In the genomic region with DNA sequence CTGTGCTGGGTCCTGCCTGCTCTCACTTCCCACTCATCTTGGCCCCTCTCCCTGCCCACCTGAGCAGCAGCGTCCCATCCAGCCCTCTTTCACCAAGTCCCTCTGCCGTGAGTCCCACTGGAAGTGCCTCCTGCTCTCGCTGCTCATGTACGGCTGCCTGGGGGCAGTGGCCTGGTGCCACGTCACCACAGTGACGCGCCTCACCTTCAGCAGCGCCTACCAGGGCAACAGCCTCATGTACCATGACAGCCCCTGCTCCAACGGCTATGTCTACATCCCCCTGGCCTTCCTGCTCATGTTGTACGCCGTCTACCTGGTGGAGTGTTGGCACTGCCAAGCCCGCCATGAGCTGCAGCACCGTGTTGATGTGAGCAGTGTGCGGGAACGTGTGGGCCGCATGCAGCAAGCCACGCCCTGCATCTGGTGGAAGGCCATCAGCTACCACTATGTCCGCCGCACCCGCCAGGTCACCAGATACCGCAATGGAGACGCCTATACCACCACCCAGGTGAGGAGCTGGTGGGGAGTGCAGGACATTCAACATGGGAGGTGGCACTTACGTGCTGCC, we compare ENCODE assay signal across 2 cellular contexts.
TF ChIP-seq lines count a peak whose summit lies in the region.

No MANE protein-coding gene starts in this region.

TF ChIP-seq in HEK293, 187 proteins besides CTCF, POLR2A, EP300 and RAD21:
- peak; percentile 54; the same call in 1 of the 2 replicates for TF ChIP-seq ZNF600 (tag by site-specific recombination; IDR thresholded peaks at IDR 0.05)
- TF ChIP-seq WT1 (tag by site-specific recombination; IDR thresholded peaks at IDR 0.05): 0 out of 2 replicates have a peak, but pooled peaks have one; percentile 28
- TF ChIP-seq, protein P1, sequence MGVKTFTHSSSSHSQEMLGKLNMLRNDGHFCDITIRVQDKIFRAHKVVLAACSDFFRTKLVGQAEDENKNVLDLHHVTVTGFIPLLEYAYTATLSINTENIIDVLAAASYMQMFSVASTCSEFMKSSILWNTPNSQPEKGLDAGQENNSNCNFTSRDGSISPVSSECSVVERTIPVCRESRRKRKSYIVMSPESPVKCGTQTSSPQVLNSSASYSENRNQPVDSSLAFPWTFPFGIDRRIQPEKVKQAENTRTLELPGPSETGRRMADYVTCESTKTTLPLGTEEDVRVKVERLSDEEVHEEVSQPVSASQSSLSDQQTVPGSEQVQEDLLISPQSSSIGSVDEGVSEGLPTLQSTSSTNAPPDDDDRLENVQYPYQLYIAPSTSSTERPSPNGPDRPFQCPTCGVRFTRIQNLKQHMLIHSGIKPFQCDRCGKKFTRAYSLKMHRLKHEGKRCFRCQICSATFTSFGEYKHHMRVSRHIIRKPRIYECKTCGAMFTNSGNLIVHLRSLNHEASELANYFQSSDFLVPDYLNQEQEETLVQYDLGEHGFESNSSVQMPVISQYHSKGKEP (tag by site-specific recombination; IDR thresholded peaks at IDR 0.05): no peak

TF ChIP-seq in K562, 482 proteins besides CTCF, POLR2A, EP300 and RAD21:
- TF ChIP-seq MTA2 (IDR thresholded peaks at IDR 0.05; ENCODE audit: low read depth) (no peak), ZNF239 (CRISPR knock-in tag; IDR thresholded peaks at IDR 0.05) (no peak), CBFB (CRISPR knock-in tag; IDR thresholded peaks at IDR 0.05) (0 out of 2 replicates have a peak, but pooled peaks have one; percentile 44), IRF2 (CRISPR knock-in tag; IDR thresholded peaks at IDR 0.05) (0 out of 2 replicates have a peak, but pooled peaks have one; percentile 66), MAFK (IDR thresholded peaks at IDR 0.05; ENCODE audit: low read length) (no peak), CREM (IDR thresholded peaks at IDR 0.05; ENCODE audit: low read depth) (peak; percentile 38; the same call in 1 of the 2 replicates), SP2 (IDR thresholded peaks at IDR 0.05; ENCODE audit: extremely low read depth, low read depth, low read length, poor library complexity, severe bottlenecking) (no peak), SMAD4 (CRISPR knock-in tag; conservative IDR thresholded peaks at IDR 0.05) (no peak), JUND (IDR thresholded peaks at IDR 0.05; ENCODE audit: borderline replicate concordance, low read depth, low read length) (no peak), JUND (tag; IDR thresholded peaks at IDR 0.05; ENCODE audit: borderline replicate concordance, low read depth, low read length) (no peak), NR3C1 (CRISPR knock-in tag; IDR thresholded peaks at IDR 0.05) (no peak), CHD2 (IDR thresholded peaks at IDR 0.05; ENCODE audit: low read depth, low read length) (no peak), SUPT5H (IDR thresholded peaks at IDR 0.05) (no peak), TBP (optimal IDR thresholded peaks at IDR 0.05; ENCODE audit: low read depth, low read length) (no peak), ATF1 (CRISPR knock-in tag; IDR thresholded peaks at IDR 0.05) (no peak), ATF1 (tag; IDR thresholded peaks at IDR 0.05) (peak; percentile 55), BCOR (IDR thresholded peaks at IDR 0.05) (no peak), ZNF408 (CRISPR knock-in tag; IDR thresholded peaks at IDR 0.05; ENCODE audit: low read depth) (no peak), GABPA (tag; conservative IDR thresholded peaks at IDR 0.05; ENCODE audit: low read depth) (no peak), RNF2 (IDR thresholded peaks at IDR 0.05) (no peak), CREB1 (IDR thresholded peaks at IDR 0.05) (peak; percentile 45), CREB1 (CRISPR knock-in tag; IDR thresholded peaks at IDR 0.05) (peak; percentile 63; the same call in 1 of the 2 replicates), KDM1A (IDR thresholded peaks at IDR 0.05) (no peak), L3MBTL2 (IDR thresholded peaks at IDR 0.05) (0 out of 2 replicates have a peak, but pooled peaks have one; percentile 17), ZNF507 (tag; conservative IDR thresholded peaks at IDR 0.05) (no peak), MBD2 (IDR thresholded peaks at IDR 0.05; ENCODE audit: borderline replicate concordance, low read depth) (no peak), MCM5 (IDR thresholded peaks at IDR 0.05; ENCODE audit: low read depth) (no peak)
- TF ChIP-seq, protein P2, sequence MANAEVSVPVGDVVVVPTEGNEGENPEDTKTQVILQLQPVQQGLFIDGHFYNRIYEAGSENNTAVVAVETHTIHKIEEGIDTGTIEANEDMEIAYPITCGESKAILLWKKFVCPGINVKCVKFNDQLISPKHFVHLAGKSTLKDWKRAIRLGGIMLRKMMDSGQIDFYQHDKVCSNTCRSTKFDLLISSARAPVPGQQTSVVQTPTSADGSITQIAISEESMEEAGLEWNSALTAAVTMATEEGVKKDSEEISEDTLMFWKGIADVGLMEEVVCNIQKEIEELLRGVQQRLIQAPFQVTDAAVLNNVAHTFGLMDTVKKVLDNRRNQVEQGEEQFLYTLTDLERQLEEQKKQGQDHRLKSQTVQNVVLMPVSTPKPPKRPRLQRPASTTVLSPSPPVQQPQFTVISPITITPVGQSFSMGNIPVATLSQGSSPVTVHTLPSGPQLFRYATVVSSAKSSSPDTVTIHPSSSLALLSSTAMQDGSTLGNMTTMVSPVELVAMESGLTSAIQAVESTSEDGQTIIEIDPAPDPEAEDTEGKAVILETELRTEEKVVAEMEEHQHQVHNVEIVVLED (CRISPR knock-in tag; IDR thresholded peaks at IDR 0.05): no peak
- TF ChIP-seq, protein P3, sequence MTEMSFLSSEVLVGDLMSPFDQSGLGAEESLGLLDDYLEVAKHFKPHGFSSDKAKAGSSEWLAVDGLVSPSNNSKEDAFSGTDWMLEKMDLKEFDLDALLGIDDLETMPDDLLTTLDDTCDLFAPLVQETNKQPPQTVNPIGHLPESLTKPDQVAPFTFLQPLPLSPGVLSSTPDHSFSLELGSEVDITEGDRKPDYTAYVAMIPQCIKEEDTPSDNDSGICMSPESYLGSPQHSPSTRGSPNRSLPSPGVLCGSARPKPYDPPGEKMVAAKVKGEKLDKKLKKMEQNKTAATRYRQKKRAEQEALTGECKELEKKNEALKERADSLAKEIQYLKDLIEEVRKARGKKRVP (CRISPR knock-in tag; IDR thresholded peaks at IDR 0.05): no peak
- TF ChIP-seq, protein P4, sequence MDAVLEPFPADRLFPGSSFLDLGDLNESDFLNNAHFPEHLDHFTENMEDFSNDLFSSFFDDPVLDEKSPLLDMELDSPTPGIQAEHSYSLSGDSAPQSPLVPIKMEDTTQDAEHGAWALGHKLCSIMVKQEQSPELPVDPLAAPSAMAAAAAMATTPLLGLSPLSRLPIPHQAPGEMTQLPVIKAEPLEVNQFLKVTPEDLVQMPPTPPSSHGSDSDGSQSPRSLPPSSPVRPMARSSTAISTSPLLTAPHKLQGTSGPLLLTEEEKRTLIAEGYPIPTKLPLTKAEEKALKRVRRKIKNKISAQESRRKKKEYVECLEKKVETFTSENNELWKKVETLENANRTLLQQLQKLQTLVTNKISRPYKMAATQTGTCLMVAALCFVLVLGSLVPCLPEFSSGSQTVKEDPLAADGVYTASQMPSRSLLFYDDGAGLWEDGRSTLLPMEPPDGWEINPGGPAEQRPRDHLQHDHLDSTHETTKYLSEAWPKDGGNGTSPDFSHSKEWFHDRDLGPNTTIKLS (IDR thresholded peaks at IDR 0.05; ENCODE audit: borderline replicate concordance, low read depth): peak; percentile 57; the same call in 1 of the 2 replicates
- TF ChIP-seq, protein P5, sequence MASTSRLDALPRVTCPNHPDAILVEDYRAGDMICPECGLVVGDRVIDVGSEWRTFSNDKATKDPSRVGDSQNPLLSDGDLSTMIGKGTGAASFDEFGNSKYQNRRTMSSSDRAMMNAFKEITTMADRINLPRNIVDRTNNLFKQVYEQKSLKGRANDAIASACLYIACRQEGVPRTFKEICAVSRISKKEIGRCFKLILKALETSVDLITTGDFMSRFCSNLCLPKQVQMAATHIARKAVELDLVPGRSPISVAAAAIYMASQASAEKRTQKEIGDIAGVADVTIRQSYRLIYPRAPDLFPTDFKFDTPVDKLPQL (IDR thresholded peaks at IDR 0.05; ENCODE audit: extremely low read depth, insufficient read length): no peak
- TF ChIP-seq, protein P6, sequence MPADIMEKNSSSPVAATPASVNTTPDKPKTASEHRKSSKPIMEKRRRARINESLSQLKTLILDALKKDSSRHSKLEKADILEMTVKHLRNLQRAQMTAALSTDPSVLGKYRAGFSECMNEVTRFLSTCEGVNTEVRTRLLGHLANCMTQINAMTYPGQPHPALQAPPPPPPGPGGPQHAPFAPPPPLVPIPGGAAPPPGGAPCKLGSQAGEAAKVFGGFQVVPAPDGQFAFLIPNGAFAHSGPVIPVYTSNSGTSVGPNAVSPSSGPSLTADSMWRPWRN (IDR thresholded peaks at IDR 0.05; ENCODE audit: low read depth): no peak
- TF ChIP-seq, protein P7, sequence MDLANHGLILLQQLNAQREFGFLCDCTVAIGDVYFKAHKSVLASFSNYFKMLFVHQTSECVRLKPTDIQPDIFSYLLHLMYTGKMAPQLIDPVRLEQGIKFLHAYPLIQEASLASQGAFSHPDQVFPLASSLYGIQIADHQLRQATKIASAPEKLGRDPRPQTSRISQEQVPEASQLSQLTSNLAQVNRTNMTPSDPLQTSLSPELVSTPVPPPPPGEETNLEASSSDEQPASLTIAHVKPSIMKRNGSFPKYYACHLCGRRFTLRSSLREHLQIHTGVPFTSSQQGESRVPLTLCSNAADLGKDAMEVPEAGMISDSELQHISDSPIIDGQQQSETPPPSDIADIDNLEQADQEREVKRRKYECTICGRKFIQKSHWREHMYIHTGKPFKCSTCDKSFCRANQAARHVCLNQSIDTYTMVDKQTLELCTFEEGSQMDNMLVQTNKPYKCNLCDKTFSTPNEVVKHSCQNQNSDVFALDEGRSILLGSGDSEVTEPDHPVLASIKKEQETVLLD (IDR thresholded peaks at IDR 0.05): no peak
- TF ChIP-seq, protein P8, sequence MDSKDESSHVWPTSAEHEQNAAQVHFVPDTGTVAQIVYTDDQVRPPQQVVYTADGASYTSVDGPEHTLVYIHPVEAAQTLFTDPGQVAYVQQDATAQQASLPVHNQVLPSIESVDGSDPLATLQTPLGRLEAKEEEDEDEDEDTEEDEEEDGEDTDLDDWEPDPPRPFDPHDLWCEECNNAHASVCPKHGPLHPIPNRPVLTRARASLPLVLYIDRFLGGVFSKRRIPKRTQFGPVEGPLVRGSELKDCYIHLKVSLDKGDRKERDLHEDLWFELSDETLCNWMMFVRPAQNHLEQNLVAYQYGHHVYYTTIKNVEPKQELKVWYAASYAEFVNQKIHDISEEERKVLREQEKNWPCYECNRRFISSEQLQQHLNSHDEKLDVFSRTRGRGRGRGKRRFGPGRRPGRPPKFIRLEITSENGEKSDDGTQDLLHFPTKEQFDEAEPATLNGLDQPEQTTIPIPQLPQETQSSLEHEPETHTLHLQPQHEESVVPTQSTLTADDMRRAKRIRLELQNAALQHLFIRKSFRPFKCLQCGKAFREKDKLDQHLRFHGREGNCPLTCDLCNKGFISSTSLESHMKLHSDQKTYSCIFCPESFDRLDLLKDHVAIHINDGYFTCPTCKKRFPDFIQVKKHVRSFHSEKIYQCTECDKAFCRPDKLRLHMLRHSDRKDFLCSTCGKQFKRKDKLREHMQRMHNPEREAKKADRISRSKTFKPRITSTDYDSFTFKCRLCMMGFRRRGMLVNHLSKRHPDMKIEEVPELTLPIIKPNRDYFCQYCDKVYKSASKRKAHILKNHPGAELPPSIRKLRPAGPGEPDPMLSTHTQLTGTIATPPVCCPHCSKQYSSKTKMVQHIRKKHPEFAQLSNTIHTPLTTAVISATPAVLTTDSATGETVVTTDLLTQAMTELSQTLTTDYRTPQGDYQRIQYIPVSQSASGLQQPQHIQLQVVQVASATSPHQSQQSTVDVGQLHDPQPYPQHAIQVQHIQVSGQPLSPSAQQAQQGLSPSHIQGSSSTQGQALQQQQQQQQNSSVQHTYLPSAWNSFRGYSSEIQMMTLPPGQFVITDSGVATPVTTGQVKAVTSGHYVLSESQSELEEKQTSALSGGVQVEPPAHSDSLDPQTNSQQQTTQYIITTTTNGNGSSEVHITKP (IDR thresholded peaks at IDR 0.05; ENCODE audit: partially characterized antibody): no peak
- TF ChIP-seq, protein P9, sequence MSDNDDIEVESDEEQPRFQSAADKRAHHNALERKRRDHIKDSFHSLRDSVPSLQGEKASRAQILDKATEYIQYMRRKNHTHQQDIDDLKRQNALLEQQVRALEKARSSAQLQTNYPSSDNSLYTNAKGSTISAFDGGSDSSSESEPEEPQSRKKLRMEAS (CRISPR knock-in tag; IDR thresholded peaks at IDR 0.05): peak; percentile 42; the same call in 1 of the 2 replicates
- TF ChIP-seq, protein P10, sequence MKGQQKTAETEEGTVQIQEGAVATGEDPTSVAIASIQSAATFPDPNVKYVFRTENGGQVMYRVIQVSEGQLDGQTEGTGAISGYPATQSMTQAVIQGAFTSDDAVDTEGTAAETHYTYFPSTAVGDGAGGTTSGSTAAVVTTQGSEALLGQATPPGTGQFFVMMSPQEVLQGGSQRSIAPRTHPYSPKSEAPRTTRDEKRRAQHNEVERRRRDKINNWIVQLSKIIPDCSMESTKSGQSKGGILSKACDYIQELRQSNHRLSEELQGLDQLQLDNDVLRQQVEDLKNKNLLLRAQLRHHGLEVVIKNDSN (CRISPR knock-in tag; IDR thresholded peaks at IDR 0.05): peak; percentile 41; the same call in 1 of the 2 replicates
